In the genomic region with DNA sequence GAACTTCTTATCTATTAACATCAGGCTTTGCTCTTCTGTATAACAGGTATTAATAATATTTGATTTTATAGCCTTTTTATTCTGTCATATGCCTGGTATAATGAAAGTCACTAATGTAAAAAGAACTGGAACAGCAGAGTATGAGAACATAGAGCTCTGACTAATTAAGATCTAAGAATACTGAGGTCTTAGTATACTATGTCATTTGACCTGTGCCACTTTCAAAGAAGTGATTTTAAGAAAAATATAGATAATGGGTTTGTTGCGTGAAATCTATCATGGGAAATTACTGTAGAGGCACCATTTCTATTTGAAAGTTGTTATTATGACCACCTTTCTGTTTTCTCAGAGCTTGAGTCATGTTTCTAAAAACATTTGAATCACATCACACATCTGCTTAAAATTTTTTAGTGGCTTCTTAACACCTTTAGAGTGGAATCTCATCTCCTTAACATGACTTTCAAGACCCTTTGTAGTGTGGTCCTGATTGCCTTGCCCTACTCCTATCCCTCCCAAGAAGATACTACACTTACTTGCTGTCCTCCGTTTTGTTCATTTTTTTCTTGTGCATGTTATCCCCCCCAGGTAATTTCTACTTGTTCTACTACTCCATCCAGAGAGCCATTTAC, we compare ENCODE assay signal across 18 cellular contexts. TPM values are rescaled to one million over a fixed set of nuclear protein-coding genes. Genes with fewer than 3 reads are reported as not detected.
DNase-seq lines count a peak whose midpoint lies in the region; ATAC-seq and TF ChIP-seq lines count a peak whose summit lies in the region.
"Had no signal": no experiment of that assay in that cellular context is flagged by ENCODE, and none has a peak within 500 bp of the region (broad histone marks: within the 10 kb centered on the region; RNA-seq: fewer than 3 reads in every experiment).

No MANE protein-coding gene starts in this region.

- H3K4me3 Mint-ChIP-seq in activated CD4-positive, alpha-beta T cell treated with anti-CD3 and anti-CD28 coated beads, Interleukin-2, amount 10 ng/mL, durations not matched to agents 24 days and 14 days = no peak overlapping the region
- no peak overlapping the region for H3K4me3 Mint-ChIP-seq in activated CD4-positive, alpha-beta T cell treated with anti-CD3 and anti-CD28 coated beads, Interleukin-2, amount 10 ng/mL, durations not matched to agents 7 days and 5 days
- H3K4me3 Mint-ChIP-seq in activated T-cell treated with anti-CD3 and anti-CD28 coated beads, Interleukin-2, amount 50 U/mL, for 72 hours = no peak overlapping the region
- no peak overlapping the region for H3K4me3 Mint-ChIP-seq in activated T-helper 17 cell treated with anti-CD3 and anti-CD28 coated beads, Interleukin-2, amount 50 U/mL, for 72 hours
- no peak overlapping the region for H3K4me3 Mint-ChIP-seq in nephron progenitor cell
- H3K4me3 Mint-ChIP-seq: B cell; CD8-positive, alpha-beta T cell; HFFc6 had no signal

- H3K27me3 Mint-ChIP-seq in activated CD4-positive, alpha-beta T cell treated with anti-CD3 and anti-CD28 coated beads, Interleukin-2, amount 10 ng/mL, durations not matched to agents 24 days and 14 days = no peaks in the 10 kb centered on the region
- H3K27me3 Mint-ChIP-seq in activated CD4-positive, alpha-beta T cell treated with anti-CD3 and anti-CD28 coated beads, Interleukin-2, amount 10 ng/mL, durations not matched to agents 7 days and 5 days = no peaks in the 10 kb centered on the region
- no peaks in the 10 kb centered on the region for H3K27me3 Mint-ChIP-seq in activated T-cell treated with anti-CD3 and anti-CD28 coated beads, Interleukin-2, amount 50 U/mL, for 72 hours (ENCODE audit: low read depth)
- H3K27me3 Mint-ChIP-seq in activated T-helper 17 cell treated with anti-CD3 and anti-CD28 coated beads, Interleukin-2, amount 50 U/mL, for 72 hours = no peaks in the 10 kb centered on the region
- H3K27me3 Mint-ChIP-seq in nephron progenitor cell (ENCODE audit: low read depth, poor library complexity) = no peaks in the 10 kb centered on the region
- H3K27me3 Mint-ChIP-seq: B cell had no signal

- ATAC-seq in activated T-cell treated with anti-CD3 and anti-CD28 coated beads, Interleukin-2, amount 50 U/mL, for 72 hours (replicated peaks in 1 of 2) = peak; percentile 47 to 67
- ATAC-seq in activated T-helper 17 cell treated with anti-CD3 and anti-CD28 coated beads, Interleukin-2, amount 50 U/mL, for 72 hours (replicated peaks) = peak; percentile 26
- ATAC-seq: CD8-positive, alpha-beta T cell; HCT116; HepG2 had no signal

- intact Hi-C loops in activated CD4-positive, alpha-beta T cell treated with anti-CD3 and anti-CD28 coated beads, Interleukin-2, amount 10 ng/mL, durations not matched to agents 24 days and 14 days (cut with micrococcal nuclease) = no loop called here

- CTCF ChIA-PET in activated CD4-positive, alpha-beta T cell treated with anti-CD3 and anti-CD28 coated beads, Interleukin-2, amount 10 ng/mL, durations not matched to agents 7 days and 5 days (lab: Charles Lee) = interaction anchor here (1.0 to 1.4 kb wide), 3 partner anchors 9 to 39 kb away, joined by 3 to 4 read pairs (median 3); no protein-coding TSS in a partner anchor

- TF ChIP-seq CTCF in nephron progenitor cell (IDR thresholded peaks at IDR 0.05) = no peak

- H3K4me1 Mint-ChIP-seq in activated CD4-positive, alpha-beta T cell treated with anti-CD3 and anti-CD28 coated beads, Interleukin-2, amount 10 ng/mL, durations not matched to agents 24 days and 14 days = peaks cover 2% of the 10 kb centered on the region
- H3K4me1 Mint-ChIP-seq in activated CD4-positive, alpha-beta T cell treated with anti-CD3 and anti-CD28 coated beads, Interleukin-2, amount 10 ng/mL, durations not matched to agents 7 days and 5 days = no peaks in the 10 kb centered on the region
- peaks cover 5% of the 10 kb centered on the region for H3K4me1 Mint-ChIP-seq in activated T-cell treated with anti-CD3 and anti-CD28 coated beads, Interleukin-2, amount 50 U/mL, for 72 hours (ENCODE audit: low read depth)
- peaks cover 5% of the 10 kb centered on the region for H3K4me1 Mint-ChIP-seq in activated T-helper 17 cell treated with anti-CD3 and anti-CD28 coated beads, Interleukin-2, amount 50 U/mL, for 72 hours
- no peaks in the 10 kb centered on the region for H3K4me1 Mint-ChIP-seq in nephron progenitor cell
- H3K4me1 Mint-ChIP-seq: B cell had no signal

- peaks cover 59% of the 10 kb centered on the region for H3K36me3 Mint-ChIP-seq in activated CD4-positive, alpha-beta T cell treated with anti-CD3 and anti-CD28 coated beads, Interleukin-2, amount 10 ng/mL, durations not matched to agents 24 days and 14 days (ENCODE audit: low read depth)
- H3K36me3 Mint-ChIP-seq in activated CD4-positive, alpha-beta T cell treated with anti-CD3 and anti-CD28 coated beads, Interleukin-2, amount 10 ng/mL, durations not matched to agents 7 days and 5 days (ENCODE audit: low read depth) = peaks cover 53% of the 10 kb centered on the region
- peaks cover 7 to 47% of the 10 kb centered on the region in 2 donors for H3K36me3 Mint-ChIP-seq in activated T-cell treated with anti-CD3 and anti-CD28 coated beads, Interleukin-2, amount 50 U/mL, for 72 hours (ENCODE audit: insufficient read depth in 2 of 2)
- H3K36me3 Mint-ChIP-seq in activated T-helper 17 cell treated with anti-CD3 and anti-CD28 coated beads, Interleukin-2, amount 50 U/mL, for 72 hours (ENCODE audit: low read depth) = peaks cover 100% of the 10 kb centered on the region
- peaks cover 25% of the 10 kb centered on the region for H3K36me3 Mint-ChIP-seq in nephron progenitor cell (ENCODE audit: low read depth)

- POLR2A ChIA-PET in activated CD4-positive, alpha-beta T cell treated with anti-CD3 and anti-CD28 coated beads, Interleukin-2, amount 10 ng/mL, durations not matched to agents 7 days and 5 days (lab: Charles Lee) = no interaction called here

- H3K27ac Mint-ChIP-seq in activated CD4-positive, alpha-beta T cell treated with anti-CD3 and anti-CD28 coated beads, Interleukin-2, amount 10 ng/mL, durations not matched to agents 24 days and 14 days = peak overlapping the region; percentile 0
- no peak overlapping the region for H3K27ac Mint-ChIP-seq in activated CD4-positive, alpha-beta T cell treated with anti-CD3 and anti-CD28 coated beads, Interleukin-2, amount 10 ng/mL, durations not matched to agents 7 days and 5 days
- H3K27ac Mint-ChIP-seq in activated T-cell treated with anti-CD3 and anti-CD28 coated beads, Interleukin-2, amount 50 U/mL, for 72 hours = peak overlapping the region; percentile 58
- H3K27ac Mint-ChIP-seq in activated T-helper 17 cell treated with anti-CD3 and anti-CD28 coated beads, Interleukin-2, amount 50 U/mL, for 72 hours = peak overlapping the region; percentile 25
- peak overlapping the region; percentile 1 for H3K27ac Mint-ChIP-seq in nephron progenitor cell
- H3K27ac Mint-ChIP-seq: B cell; CD8-positive, alpha-beta T cell; HFFc6 had no signal

- DNase-seq in activated CD4-positive, alpha-beta T cell treated with anti-CD3 and anti-CD28 coated beads, Interleukin-2, amount 10 ng/mL, durations not matched to agents 24 days and 14 days = no peak
- DNase-seq in activated CD4-positive, alpha-beta T cell treated with anti-CD3 and anti-CD28 coated beads, Interleukin-2, amount 10 ng/mL, durations not matched to agents 7 days and 5 days = no peak
- no peak for DNase-seq in activated T-cell treated with anti-CD3 and anti-CD28 coated beads, Interleukin-2, amount 50 U/mL, for 72 hours
- DNase-seq in activated T-cell treated with anti-CD3 and anti-CD28 coated beads, Interleukin-2, amount 50 U/mL, for 1 hour = no peak
- DNase-seq in nephron progenitor cell (no peak), NCI-H69 (lab: John Stamatoyannopoulos, UW) (no peak)
- DNase-seq: Calu3; CD8-positive, alpha-beta T cell; DMS79 treated with DMSO at 0.1 percent for 48 hours; GF-D8; GOT3; H7; HFFc6 had no signal

- no peaks in the 10 kb centered on the region for H3K9me3 Mint-ChIP-seq in activated CD4-positive, alpha-beta T cell treated with anti-CD3 and anti-CD28 coated beads, Interleukin-2, amount 10 ng/mL, durations not matched to agents 24 days and 14 days
- no peaks in the 10 kb centered on the region for H3K9me3 Mint-ChIP-seq in activated CD4-positive, alpha-beta T cell treated with anti-CD3 and anti-CD28 coated beads, Interleukin-2, amount 10 ng/mL, durations not matched to agents 7 days and 5 days
- H3K9me3 Mint-ChIP-seq in activated T-cell treated with anti-CD3 and anti-CD28 coated beads, Interleukin-2, amount 50 U/mL, for 72 hours = no peaks in the 10 kb centered on the region
- no peaks in the 10 kb centered on the region for H3K9me3 Mint-ChIP-seq in activated T-helper 17 cell treated with anti-CD3 and anti-CD28 coated beads, Interleukin-2, amount 50 U/mL, for 72 hours
- H3K9me3 Mint-ChIP-seq in nephron progenitor cell = no peaks in the 10 kb centered on the region
- H3K9me3 Mint-ChIP-seq: CD8-positive, alpha-beta T cell; HFFc6 had no signal

RNA-seq across cellular contexts. Expression of a gene that starts 14.3 kb away (rescaled TPM):
- 90.1 and 97.7 TPM in 2 replicates for total RNA-seq in activated CD4-positive, alpha-beta T cell treated with anti-CD3 and anti-CD28 coated beads, Interleukin-2, amount 10 ng/mL, durations not matched to agents 24 days and 14 days
- 10 to 100 TPM; 26.7 to 32.0 TPM for total RNA-seq in activated CD4-positive, alpha-beta T cell treated with anti-CD3 and anti-CD28 coated beads, Interleukin-2, amount 10 ng/mL, durations not matched to agents 7 days and 5 days
- 10 to 100 TPM; 34.8 to 42.4 TPM for total RNA-seq in activated T-cell treated with anti-CD3 and anti-CD28 coated beads, Interleukin-2, amount 50 U/mL, for 72 hours
- total RNA-seq in activated T-helper 17 cell treated with anti-CD3 and anti-CD28 coated beads, Interleukin-2, amount 50 U/mL, for 72 hours = 10 to 100 TPM; 34.3 to 58.7 TPM

RNA-seq across cellular contexts. Expression of a gene that starts 34.9 kb away (rescaled TPM):
- 0.09 and 0.42 TPM in 2 replicates for total RNA-seq in activated CD4-positive, alpha-beta T cell treated with anti-CD3 and anti-CD28 coated beads, Interleukin-2, amount 10 ng/mL, durations not matched to agents 24 days and 14 days
- total RNA-seq in activated CD4-positive, alpha-beta T cell treated with anti-CD3 and anti-CD28 coated beads, Interleukin-2, amount 10 ng/mL, durations not matched to agents 7 days and 5 days = under 1 TPM; 0.19 to 0.35 TPM
- total RNA-seq in activated T-cell treated with anti-CD3 and anti-CD28 coated beads, Interleukin-2, amount 50 U/mL, for 72 hours = 1 to 10 TPM; 3.6 to 3.7 TPM
- under 1 TPM; 0.13 to 0.24 TPM for total RNA-seq in activated T-helper 17 cell treated with anti-CD3 and anti-CD28 coated beads, Interleukin-2, amount 50 U/mL, for 72 hours
- total RNA-seq: A172; B cell; Calu3; CD8-positive, alpha-beta T cell; HepG2; HFFc6 had no signal
